15 cellular contexts compared by ENCODE assay signal in genomic region chr1:97159342-97159741, GRCh38.
DNase-seq lines count a peak whose midpoint lies in the region; ATAC-seq and TF ChIP-seq lines count a peak whose summit lies in the region.
"Had no signal": no experiment of that assay in that cellular context is flagged by ENCODE, and none has a peak within 500 bp of the region (broad histone marks: within the 10 kb centered on the region; RNA-seq: fewer than 3 reads in every experiment).

No MANE protein-coding gene starts in this region.

- H3K27ac Mint-ChIP-seq in activated CD4-positive, alpha-beta T cell treated with anti-CD3 and anti-CD28 coated beads, Interleukin-2, amount 10 ng/mL, durations not matched to agents 7 days and 5 days: no peak overlapping the region
- H3K27ac Mint-ChIP-seq: activated CD4-positive, alpha-beta T cell treated with anti-CD3 and anti-CD28 coated beads, Interleukin-2, amount 10 ng/mL, durations not matched to agents 24 days and 14 days; activated T-helper 17 cell treated with anti-CD3 and anti-CD28 coated beads, Interleukin-2, amount 50 U/mL, for 72 hours had no signal

- H3K27me3 ChIP-seq in GM06990 (replicated peaks; ENCODE audit: control insufficient read depth, insufficient read depth, low read length): no peaks in the 10 kb centered on the region
- H3K27me3 ChIP-seq: upper lobe of left lung had no signal

- DNase-seq in GM06990 (ENCODE audit: extremely low read depth, insufficient read length) (peak; percentile 56), NCI-H446 (lab: John Stamatoyannopoulos, UW) (no peak), T1000 (lab: John Stamatoyannopoulos, UW) (no peak), HT-29 (ENCODE audit: low spot score) (no peak)
- DNase-seq in activated CD4-positive, alpha-beta T cell treated with anti-CD3 and anti-CD28 coated beads, Interleukin-2, amount 10 ng/mL, durations not matched to agents 7 days and 5 days: no peak
- DNase-seq: activated CD4-positive, alpha-beta T cell treated with anti-CD3 and anti-CD28 coated beads, Interleukin-2, amount 10 ng/mL, durations not matched to agents 24 days and 14 days; COR-L47; mesendoderm; nucleus accumbens; T-helper 1 cell; upper lobe of left lung had no signal

- H3K36me3 ChIP-seq in GM06990 (ENCODE audit: control insufficient read depth, insufficient read depth, low read length): no peaks in the 10 kb centered on the region
- H3K36me3 ChIP-seq: upper lobe of left lung had no signal

- no peak overlapping the region for H3K4me3 Mint-ChIP-seq in activated CD4-positive, alpha-beta T cell treated with anti-CD3 and anti-CD28 coated beads, Interleukin-2, amount 10 ng/mL, durations not matched to agents 7 days and 5 days
- H3K4me3 Mint-ChIP-seq: activated CD4-positive, alpha-beta T cell treated with anti-CD3 and anti-CD28 coated beads, Interleukin-2, amount 10 ng/mL, durations not matched to agents 24 days and 14 days; activated T-helper 17 cell treated with anti-CD3 and anti-CD28 coated beads, Interleukin-2, amount 50 U/mL, for 72 hours had no signal

- peaks cover 19% of the 10 kb centered on the region for H3K9me3 Mint-ChIP-seq in activated CD4-positive, alpha-beta T cell treated with anti-CD3 and anti-CD28 coated beads, Interleukin-2, amount 10 ng/mL, durations not matched to agents 7 days and 5 days
- H3K9me3 Mint-ChIP-seq: activated CD4-positive, alpha-beta T cell treated with anti-CD3 and anti-CD28 coated beads, Interleukin-2, amount 10 ng/mL, durations not matched to agents 24 days and 14 days had no signal

- peaks cover 8% of the 10 kb centered on the region for H3K4me1 Mint-ChIP-seq in activated CD4-positive, alpha-beta T cell treated with anti-CD3 and anti-CD28 coated beads, Interleukin-2, amount 10 ng/mL, durations not matched to agents 7 days and 5 days
- H3K4me1 Mint-ChIP-seq: activated T-helper 17 cell treated with anti-CD3 and anti-CD28 coated beads, Interleukin-2, amount 50 U/mL, for 72 hours had no signal

- H3K27me3 Mint-ChIP-seq in activated CD4-positive, alpha-beta T cell treated with anti-CD3 and anti-CD28 coated beads, Interleukin-2, amount 10 ng/mL, durations not matched to agents 7 days and 5 days: no peaks in the 10 kb centered on the region
- H3K27me3 Mint-ChIP-seq: activated CD4-positive, alpha-beta T cell treated with anti-CD3 and anti-CD28 coated beads, Interleukin-2, amount 10 ng/mL, durations not matched to agents 24 days and 14 days; activated T-helper 17 cell treated with anti-CD3 and anti-CD28 coated beads, Interleukin-2, amount 50 U/mL, for 72 hours had no signal

- POLR2A ChIA-PET in activated CD4-positive, alpha-beta T cell treated with anti-CD3 and anti-CD28 coated beads, Interleukin-2, amount 10 ng/mL, durations not matched to agents 7 days and 5 days (lab: Charles Lee): no interaction called here

- TF ChIP-seq CTCF in GM06990 (IDR thresholded peaks at IDR 0.05; ENCODE audit: insufficient read depth, low read length, poor library complexity, severe bottlenecking): no peak

- peaks cover 2% of the 10 kb centered on the region for H3K36me3 Mint-ChIP-seq in activated CD4-positive, alpha-beta T cell treated with anti-CD3 and anti-CD28 coated beads, Interleukin-2, amount 10 ng/mL, durations not matched to agents 7 days and 5 days (ENCODE audit: low read depth)

- no peak overlapping the region for H3K4me3 ChIP-seq in GM06990 (replicated peaks; ENCODE audit: low read depth, low read length)
- H3K4me3 ChIP-seq: upper lobe of left lung had no signal

- CTCF ChIA-PET in activated CD4-positive, alpha-beta T cell treated with anti-CD3 and anti-CD28 coated beads, Interleukin-2, amount 10 ng/mL, durations not matched to agents 7 days and 5 days (lab: Charles Lee): no interaction called here

- ATAC-seq in GM19043 (IDR thresholded peaks at IDR 0.05; ENCODE audit: low read depth, unreplicated experiment) (peak; percentile 59), HG02759 (IDR thresholded peaks at IDR 0.05; ENCODE audit: unreplicated experiment) (peak; percentile 53), HG03469 (IDR thresholded peaks at IDR 0.05; ENCODE audit: unreplicated experiment) (peak; percentile 41)
- ATAC-seq: activated T-helper 17 cell treated with anti-CD3 and anti-CD28 coated beads, Interleukin-2, amount 50 U/mL, for 72 hours had no signal
